Comparison of ENCODE assay signal across 18 cellular contexts in the genomic region with DNA sequence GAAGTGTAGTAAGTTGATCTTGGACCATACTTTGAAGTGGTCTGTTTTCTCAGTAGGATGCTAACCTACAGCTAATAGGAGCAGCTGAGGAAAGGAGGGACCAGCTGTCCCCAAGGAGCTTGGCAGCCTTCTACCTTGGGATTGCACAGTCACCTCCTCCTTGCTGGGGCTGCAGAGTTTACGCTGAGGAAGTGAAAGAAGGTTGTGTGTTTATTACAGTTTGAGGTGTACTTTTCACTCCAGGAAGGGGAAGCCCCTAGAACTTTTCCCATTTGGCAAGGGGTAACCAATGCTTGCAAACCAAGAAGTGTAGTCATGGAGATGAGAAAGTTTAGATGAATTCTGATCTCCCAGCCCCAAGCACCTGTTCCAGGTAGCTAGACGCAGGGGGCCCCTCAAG.
DNase-seq lines count a peak whose midpoint lies in the region; ATAC-seq lines count a peak whose summit lies in the region.
"Had no signal": no experiment of that assay in that cellular context is flagged by ENCODE, and none has a peak within 500 bp of the region (broad histone marks: within the 10 kb centered on the region; RNA-seq: fewer than 3 reads in every experiment).

No MANE protein-coding gene starts in this region.

- H3K4me1 ChIP-seq in HAP-1 = no peaks in the 10 kb centered on the region
- H3K4me1 ChIP-seq: parathyroid adenoma, SJCRH30 had no signal

- in situ Hi-C loops in HAP-1 (cut with MboI; ENCODE audit: low sequenced_read_pairs) = no loop called here

- no peaks in the 10 kb centered on the region for H3K36me3 Mint-ChIP-seq in stimulated activated naive B cell treated with anti-CD40 and anti-IgM and Interleukin-4, amounts not matched to agents 10 μg/mL and 1 μg/mL and 100 μg/mL, for 72 hours

- ATAC-seq in GM19351 (IDR thresholded peaks at IDR 0.05; ENCODE audit: unreplicated experiment) (peak; percentile 71), HG02852 (IDR thresholded peaks at IDR 0.05; ENCODE audit: unreplicated experiment) (peak; percentile 81), GM18498 (IDR thresholded peaks at IDR 0.05; ENCODE audit: unreplicated experiment) (no peak)
- ATAC-seq in stimulated activated naive B cell treated with anti-CD40 and anti-IgM and Interleukin-4, amounts not matched to agents 10 μg/mL and 1 μg/mL and 100 μg/mL, for 72 hours (replicated peaks) = peak; percentile 89 to 94
- ATAC-seq: activated CD4-positive, CD25-positive, alpha-beta regulatory T cell treated with anti-CD3 and anti-CD28 coated beads, Interleukin-2, amount 50 U/mL, for 24 hours; GM23338; K562 had no signal

- no peak overlapping the region for H3K4me3 ChIP-seq in HAP-1
- H3K4me3 ChIP-seq: ascending aorta, GM23338, K562, SJCRH30 had no signal

- H3K36me3 ChIP-seq in HAP-1 (replicated peaks) = no peaks in the 10 kb centered on the region
- H3K36me3 ChIP-seq: ascending aorta, SJCRH30 had no signal

- no peaks in the 10 kb centered on the region for H3K9me3 ChIP-seq in HAP-1
- H3K9me3 ChIP-seq: ascending aorta, SJCRH30 had no signal

- H3K4me1 Mint-ChIP-seq in stimulated activated naive B cell treated with anti-CD40 and anti-IgM and Interleukin-4, amounts not matched to agents 10 μg/mL and 1 μg/mL and 100 μg/mL, for 72 hours = peaks cover 13 to 17% of the 10 kb centered on the region in 2 donors

- H3K27ac Mint-ChIP-seq in stimulated activated naive B cell treated with anti-CD40 and anti-IgM and Interleukin-4, amounts not matched to agents 10 μg/mL and 1 μg/mL and 100 μg/mL, for 72 hours = peak overlapping the region; percentile 47
- H3K27ac Mint-ChIP-seq: B cell, GM23338 had no signal

- H3K27me3 Mint-ChIP-seq in stimulated activated naive B cell treated with anti-CD40 and anti-IgM and Interleukin-4, amounts not matched to agents 10 μg/mL and 1 μg/mL and 100 μg/mL, for 72 hours = peaks cover 16 to 17% of the 10 kb centered on the region in 2 donors

- H3K9me3 Mint-ChIP-seq in stimulated activated naive B cell treated with anti-CD40 and anti-IgM and Interleukin-4, amounts not matched to agents 10 μg/mL and 1 μg/mL and 100 μg/mL, for 72 hours = peaks cover 0 to 4% of the 10 kb centered on the region in 2 donors
- H3K9me3 Mint-ChIP-seq: GM23338 had no signal

- H3K27me3 ChIP-seq in HAP-1 (ENCODE audit: low read depth) = no peaks in the 10 kb centered on the region
- H3K27me3 ChIP-seq: ascending aorta, SJCRH30 had no signal

- H3K4me3 Mint-ChIP-seq in stimulated activated naive B cell treated with anti-CD40 and anti-IgM and Interleukin-4, amounts not matched to agents 10 μg/mL and 1 μg/mL and 100 μg/mL, for 72 hours = no peak overlapping the region
- H3K4me3 Mint-ChIP-seq: B cell, GM23338 had no signal

- DNase-seq in NOMO-1 (lab: John Stamatoyannopoulos, UW; ENCODE audit: unreplicated experiment in 2 of 2) = peak; percentile 34 to 76
- DNase-seq in stimulated activated naive B cell treated with anti-CD40 and anti-IgM and Interleukin-4, amounts not matched to agents 10 μg/mL and 1 μg/mL and 100 μg/mL, for 72 hours = peak; percentile 32
- no peak for DNase-seq in HAP-1 (ENCODE audit: low spot score in 2 of 2)
- no peak for DNase-seq in DMS 273 treated with DMSO at 0.1 percent for 48 hours (lab: John Stamatoyannopoulos, UW)
- DNase-seq: activated gamma-delta T cell, foreskin fibroblast, NCI-H1092 treated with DMSO at 0.1 percent for 48 hours, SJCRH30, T-helper 2 cell had no signal

Comparison
In these comparisons a context has a peak if more than half of its experiments do, and no peak if none do; other contexts are left out.
1. DNase-seq: peak in NOMO-1 (2 of 2) and stimulated activated naive B cell treated with anti-CD40 and anti-IgM and Interleukin-4, amounts not matched to agents 10 μg/mL and 1 μg/mL and 100 μg/mL, for 72 hours (single experiment); none in HAP-1 (0 of 2) and DMS 273 treated with DMSO at 0.1 percent for 48 hours (single experiment).